In the genomic region with DNA sequence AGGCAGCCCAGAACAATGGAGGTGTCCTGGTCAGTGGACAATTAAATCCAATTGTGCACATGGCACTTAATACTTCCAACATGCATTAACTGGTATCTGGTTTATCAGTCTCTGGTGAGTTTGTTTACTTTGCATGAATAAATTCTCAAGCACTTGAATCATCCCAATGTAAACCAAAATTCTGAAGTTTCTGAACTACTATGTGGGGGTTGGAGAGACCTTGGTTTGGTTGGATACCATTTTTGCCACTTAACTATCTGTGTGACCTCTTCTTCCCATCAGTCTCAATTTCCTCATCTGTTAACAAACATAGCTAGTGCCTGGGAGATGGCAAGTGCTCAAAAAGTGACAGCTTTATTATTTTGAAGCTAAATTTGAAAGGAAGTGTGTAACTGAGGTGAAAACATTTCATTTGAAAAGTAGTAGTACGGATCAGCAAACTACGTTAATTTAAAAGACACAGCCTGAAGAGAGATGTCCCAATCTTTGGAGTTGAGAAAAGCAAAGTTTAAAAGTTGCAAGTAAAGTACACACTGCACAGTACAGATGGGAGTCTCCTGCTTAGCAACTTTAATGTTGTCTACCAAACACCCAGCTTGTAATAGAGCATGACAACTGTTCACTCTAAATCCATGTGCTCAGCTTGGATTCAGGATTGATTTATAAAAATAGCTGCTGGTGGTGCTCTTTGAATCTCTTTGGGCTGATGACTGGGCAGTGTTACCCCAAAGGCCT, we compare ENCODE assay signal across 8 cellular contexts.
DNase-seq lines count a peak whose midpoint lies in the region; ATAC-seq lines count a peak whose summit lies in the region.

No MANE protein-coding gene starts in this region.

- H3K27me3 Mint-ChIP-seq in activated naive CD4-positive, alpha-beta T cell treated with anti-CD3 and anti-CD28 coated beads for 36 hours (ENCODE audit: low read depth): no peaks in the 10 kb centered on the region

- H3K36me3 ChIP-seq in iPS-20b (ENCODE audit: insufficient read depth, low read depth, low read length) (0 out of 2 replicates have a peak, but pooled peaks cover 3% of the 10 kb centered on the region), stomach smooth muscle (ENCODE audit: control insufficient read depth in 2 of 2, insufficient read depth in 2 of 2, low read length in 2 of 2) (no peaks in the 10 kb centered on the region)

- H3K9me3 Mint-ChIP-seq in activated naive CD4-positive, alpha-beta T cell treated with anti-CD3 and anti-CD28 coated beads for 36 hours: no peaks in the 10 kb centered on the region
- no peaks in the 10 kb centered on the region for H3K9me3 Mint-ChIP-seq in activated naive CD4-positive, alpha-beta T cell treated with anti-CD3 and anti-CD28 coated beads, Interleukin-2, amount 50 U/mL, for 72 hours

- H3K27ac ChIP-seq in iPS-20b (ENCODE audit: low read length): no peak overlapping the region
- peak overlapping the region; percentile 93 for H3K27ac ChIP-seq in stomach smooth muscle (ENCODE audit: low read length)

- intact Hi-C loops in activated naive CD4-positive, alpha-beta T cell treated with anti-CD3 and anti-CD28 coated beads for 36 hours (cut with micrococcal nuclease): loop anchor here (5.0 kb wide), 4 partner anchors 65 to 470 kb away; a partner anchor contains a TSS

- H3K27me3 ChIP-seq in iPS-20b (ENCODE audit: insufficient read depth, low read length): no peaks in the 10 kb centered on the region
- no peaks in the 10 kb centered on the region for H3K27me3 ChIP-seq in stomach smooth muscle (ENCODE audit: control insufficient read depth in 1 of 2, insufficient read depth in 2 of 2, low read length in 2 of 2)

- H3K9ac ChIP-seq in iPS-20b (ENCODE audit: low read depth, low read length): peak overlapping the region; percentile 95; the same call in 1 of the 2 replicates
- H3K9ac ChIP-seq in stomach smooth muscle (ENCODE audit: low read length in 2 of 2): peak overlapping the region; percentile 96 to 97

- CTCF ChIA-PET in activated naive CD4-positive, alpha-beta T cell treated with anti-CD3 and anti-CD28 coated beads for 36 hours (lab: Charles Lee): interaction anchor here (0.6 to 1.1 kb wide), 2 partner anchors 164 to 262 kb away, joined by 3 read pairs; no protein-coding TSS in a partner anchor

- no peak for ATAC-seq in activated naive CD4-positive, alpha-beta T cell treated with anti-CD3 and anti-CD28 coated beads, Interleukin-2, amount 50 U/mL, for 72 hours
- no peak for ATAC-seq in HG03097 (IDR thresholded peaks at IDR 0.05; ENCODE audit: low FRiP score, unreplicated experiment)

- peaks cover 32% of the 10 kb centered on the region for H3K4me1 Mint-ChIP-seq in activated naive CD4-positive, alpha-beta T cell treated with anti-CD3 and anti-CD28 coated beads for 36 hours (ENCODE audit: low read depth)

- H3K9me3 ChIP-seq in iPS-20b (ENCODE audit: insufficient read depth, low read depth, low read length) (no peaks in the 10 kb centered on the region), stomach smooth muscle (ENCODE audit: control insufficient read depth in 2 of 2, low read length in 2 of 2) (no peaks in the 10 kb centered on the region)

- H3K36me3 Mint-ChIP-seq in activated naive CD4-positive, alpha-beta T cell treated with anti-CD3 and anti-CD28 coated beads for 36 hours (ENCODE audit: low read depth): peaks cover 11% of the 10 kb centered on the region
- H3K36me3 Mint-ChIP-seq in activated naive CD4-positive, alpha-beta T cell treated with anti-CD3 and anti-CD28 coated beads, Interleukin-2, amount 50 U/mL, for 72 hours: peaks cover 10 to 12% of the 10 kb centered on the region in 2 donors

- H3K4me3 ChIP-seq in iPS-20b (ENCODE audit: low read length): peak overlapping the region; percentile 85
- peak overlapping the region; percentile 93 to 94 for H3K4me3 ChIP-seq in stomach smooth muscle (ENCODE audit: low read length in 2 of 2)

- H3K4me1 ChIP-seq in iPS-20b (ENCODE audit: insufficient read depth, low read length) (peaks cover 9% of the 10 kb centered on the region), stomach smooth muscle (ENCODE audit: control insufficient read depth, insufficient read depth, low read length) (peaks cover 23% of the 10 kb centered on the region)

- H3K27ac Mint-ChIP-seq in activated naive CD4-positive, alpha-beta T cell treated with anti-CD3 and anti-CD28 coated beads for 36 hours: no peak overlapping the region
- H3K27ac Mint-ChIP-seq in activated naive CD4-positive, alpha-beta T cell treated with anti-CD3 and anti-CD28 coated beads, Interleukin-2, amount 50 U/mL, for 72 hours: peak overlapping the region; percentile 86 to 89

- DNase-seq in activated naive CD4-positive, alpha-beta T cell treated with anti-CD3 and anti-CD28 coated beads for 36 hours: no peak
- no peak for DNase-seq in activated naive CD4-positive, alpha-beta T cell treated with Interleukin-2 at 50 U/mL for 16 hours
- no peak for DNase-seq in activated naive CD4-positive, alpha-beta T cell treated with anti-CD3 and anti-CD28 coated beads, Interleukin-2, amount 50 U/mL, for 72 hours (ENCODE audit: low spot score in 2 of 2)
- DNase-seq in hippocampal formation (lab: John Stamatoyannopoulos, UW) (no peak), nucleus accumbens (lab: John Stamatoyannopoulos, UW) (no peak)

- H3K4me3 Mint-ChIP-seq in activated naive CD4-positive, alpha-beta T cell treated with anti-CD3 and anti-CD28 coated beads for 36 hours: peak overlapping the region; percentile 94
